In genomic region chr12:51906452-51907082, GRCh38 we compare ENCODE assay signal across 1 cellular context.
TF ChIP-seq lines count a peak whose summit lies in the region.

No MANE protein-coding gene starts in this region.

TF ChIP-seq in H1, 55 proteins besides CTCF, POLR2A, EP300 and RAD21:
- no peak for TF ChIP-seq RBBP5 (IDR thresholded peaks at IDR 0.05; ENCODE audit: borderline replicate concordance, low read depth, low read length)
- no peak for TF ChIP-seq CHD2 (IDR thresholded peaks at IDR 0.05; ENCODE audit: low read length)
- no peak for TF ChIP-seq GABPA (IDR thresholded peaks at IDR 0.05; ENCODE audit: borderline replicate concordance, insufficient read depth, low read length)
- TF ChIP-seq NANOG (IDR thresholded peaks at IDR 0.05; ENCODE audit: insufficient read depth, low read depth, low read length, poor library complexity, severe bottlenecking): no peak
- TF ChIP-seq ASH2L (IDR thresholded peaks at IDR 0.05; ENCODE audit: low read length): no peak
- no peak for TF ChIP-seq POU5F1 (IDR thresholded peaks at IDR 0.05; ENCODE audit: low read depth, low read length)
- no peak for TF ChIP-seq SRF (IDR thresholded peaks at IDR 0.05; ENCODE audit: low read depth, low read length)
- no peak for TF ChIP-seq BACH1 (IDR thresholded peaks at IDR 0.05; ENCODE audit: low read length)
- TF ChIP-seq TCF12 (IDR thresholded peaks at IDR 0.05; ENCODE audit: low read depth, low read length): no peak
- no peak for TF ChIP-seq HDAC2 (IDR thresholded peaks at IDR 0.05; ENCODE audit: borderline replicate concordance in 1 of 2, low read depth in 2 of 2, low read length in 2 of 2)
- no peak for TF ChIP-seq SIRT6 (IDR thresholded peaks at IDR 0.05; ENCODE audit: low read length)
- TF ChIP-seq SAP30 (IDR thresholded peaks at IDR 0.05; ENCODE audit: insufficient read depth, insufficient replicate concordance, low read length): no peak
- no peak for TF ChIP-seq KDM1A (IDR thresholded peaks at IDR 0.05; ENCODE audit: borderline replicate concordance, low read length)
- no peak for TF ChIP-seq CBX5 (IDR thresholded peaks at IDR 0.05; ENCODE audit: low read depth, low read length)
- no peak for TF ChIP-seq YY1 (IDR thresholded peaks at IDR 0.05; ENCODE audit: low read depth, low read length)
